In genomic region chr1:56524263-56524662, GRCh38 we compare ENCODE assay signal across 23 cellular contexts. TPM values are rescaled to one million over a fixed set of nuclear protein-coding genes. Genes with fewer than 3 reads are reported as not detected.
DNase-seq lines count a peak whose midpoint lies in the region; ATAC-seq, FAIRE-seq and TF ChIP-seq lines count a peak whose summit lies in the region.
"Had no signal": no experiment of that assay in that cellular context is flagged by ENCODE, and none has a peak within 500 bp of the region (broad histone marks: within the 10 kb centered on the region; RNA-seq: fewer than 3 reads in every experiment).

No MANE protein-coding gene starts in this region.

- no peaks in the 10 kb centered on the region for H3K36me3 ChIP-seq in OCI-LY3 (replicated peaks; ENCODE audit: low read depth, low read length)
- peaks cover 43 to 49% (median 44%) of the 10 kb centered on the region in 3 donors for H3K36me3 ChIP-seq in tibial artery
- H3K36me3 ChIP-seq: BE2C had no signal

- intact Hi-C loops in tibial artery (cut with DNase I; ENCODE audit: low total_unique reads), result no loop called here

- TF ChIP-seq CTCF in OCI-LY3 (IDR thresholded peaks at IDR 0.05; ENCODE audit: low read depth, low read length) (no peak), tibial artery (IDR thresholded peaks at IDR 0.05) (no peak)

- no peaks in the 10 kb centered on the region for H3K79me2 ChIP-seq in OCI-LY3 (ENCODE audit: low read length)

- H3K4me1 Mint-ChIP-seq in memory B cell, result peaks cover 44% of the 10 kb centered on the region
- peaks cover 38 to 59% of the 10 kb centered on the region in 2 donors for H3K4me1 Mint-ChIP-seq in stimulated activated naive B cell treated with anti-CD40 and anti-IgM and Interleukin-4, amounts not matched to agents 10 μg/mL and 1 μg/mL and 100 μg/mL, for 72 hours
- H3K4me1 Mint-ChIP-seq: CD8-positive, alpha-beta memory T cell had no signal

- 0 out of 2 replicates have a peak overlapping the region, but pooled peaks have one; percentile 65 for H2AFZ ChIP-seq in OCI-LY3 (ENCODE audit: low read depth, low read length)

- no peak for TF ChIP-seq POLR2A in GM12891 (IDR thresholded peaks at IDR 0.05; ENCODE audit: low read depth, low read length)

- ATAC-seq in memory B cell (ENCODE audit: low read depth), result peak; percentile 60
- ATAC-seq in stimulated activated naive B cell treated with anti-CD40 and anti-IgM and Interleukin-4, amounts not matched to agents 10 μg/mL and 1 μg/mL and 100 μg/mL, for 72 hours (replicated peaks), result peak; percentile 38 to 55
- ATAC-seq: HCT116, T-cell had no signal

- peak overlapping the region; percentile 89 for H3K27ac Mint-ChIP-seq in memory B cell
- peak overlapping the region; percentile 70 for H3K27ac Mint-ChIP-seq in stimulated activated naive B cell treated with anti-CD40 and anti-IgM and Interleukin-4, amounts not matched to agents 10 μg/mL and 1 μg/mL and 100 μg/mL, for 72 hours
- H3K27ac Mint-ChIP-seq: CD8-positive, alpha-beta memory T cell; T-cell had no signal

- no peaks in the 10 kb centered on the region for H3K9me3 Mint-ChIP-seq in memory B cell
- no peaks in the 10 kb centered on the region for H3K9me3 Mint-ChIP-seq in stimulated activated naive B cell treated with anti-CD40 and anti-IgM and Interleukin-4, amounts not matched to agents 10 μg/mL and 1 μg/mL and 100 μg/mL, for 72 hours
- H3K9me3 Mint-ChIP-seq: T-cell had no signal

- H3K4me1 ChIP-seq in OCI-LY3 (ENCODE audit: low read length) (peaks cover 57% of the 10 kb centered on the region), tibial artery (peaks cover 0 to 35% (median 27%) of the 10 kb centered on the region in 4 donors)
- H3K4me1 ChIP-seq: BE2C had no signal

- peak; percentile 20 for FAIRE-seq in GM12891 (lab: Jason Lieb, UNC)

- H3K4me3 ChIP-seq in OCI-LY3 (ENCODE audit: low read length) (no peak overlapping the region), tibial artery (no peak overlapping the region)

- H3K36me3 Mint-ChIP-seq in memory B cell, result no peaks in the 10 kb centered on the region
- no peaks in the 10 kb centered on the region for H3K36me3 Mint-ChIP-seq in stimulated activated naive B cell treated with anti-CD40 and anti-IgM and Interleukin-4, amounts not matched to agents 10 μg/mL and 1 μg/mL and 100 μg/mL, for 72 hours
- H3K36me3 Mint-ChIP-seq: CD8-positive, alpha-beta memory T cell; T-cell had no signal

- H3K27ac ChIP-seq in OCI-LY3 (ENCODE audit: low read length) (no peak overlapping the region), tibial artery (no peak overlapping the region)
- H3K27ac ChIP-seq: HL-60 had no signal

- DNase-seq in GM12891 (ENCODE audit: insufficient read length, low spot score) (no peak), memory B cell (ENCODE audit: low spot score in 2 of 2) (peak; percentile 37 to 38), NCI-H345 treated with DMSO at 0.1 percent for 48 hours (lab: John Stamatoyannopoulos, UW; ENCODE audit: unreplicated experiment) (no peak), tibial artery (no peak)
- DNase-seq in stimulated activated naive B cell treated with anti-CD40 and anti-IgM and Interleukin-4, amounts not matched to agents 10 μg/mL and 1 μg/mL and 100 μg/mL, for 72 hours, result peak; percentile 29
- DNase-seq in activated T-cell treated with anti-CD3 and anti-CD28 coated beads, Interleukin-2, amount 50 U/mL, for 1 hour, result no peak
- DNase-seq: BE2C; CD8-positive, alpha-beta memory T cell; DMS 273 treated with DMSO at 0.1 percent for 48 hours; DMS79; NCI-H1092; NCI-H1436; NCI-H187 treated with DMSO at 0.1 percent for 48 hours; NCI-H2171 treated with DMSO at 0.1 percent for 48 hours; NCI-H446; NCI-H524 treated with DMSO at 0.1 percent for 48 hours; NCI-H774; Right ventricle myocardium superior; RPMI8226; T-cell had no signal

- H3K9me3 ChIP-seq in OCI-LY3 (ENCODE audit: insufficient read depth, low read length) (no peaks in the 10 kb centered on the region), tibial artery (no peaks in the 10 kb centered on the region)
- H3K9me3 ChIP-seq: BE2C had no signal

- no peaks in the 10 kb centered on the region for H4K20me1 ChIP-seq in OCI-LY3 (ENCODE audit: insufficient read depth, low read length)

- peak overlapping the region; percentile 22 for H3K4me3 Mint-ChIP-seq in memory B cell
- H3K4me3 Mint-ChIP-seq in stimulated activated naive B cell treated with anti-CD40 and anti-IgM and Interleukin-4, amounts not matched to agents 10 μg/mL and 1 μg/mL and 100 μg/mL, for 72 hours, result peak overlapping the region in 1 of 2 donors; percentile 27
- H3K4me3 Mint-ChIP-seq: CD8-positive, alpha-beta memory T cell; T-cell had no signal

- peak overlapping the region; percentile 57 for H3K4me2 ChIP-seq in OCI-LY3 (ENCODE audit: low read length)

- H3K27me3 ChIP-seq in OCI-LY3 (ENCODE audit: low read depth, low read length) (peaks cover 6% of the 10 kb centered on the region; the same call in 1 of the 2 replicates), tibial artery (no peaks in the 10 kb centered on the region)
- H3K27me3 ChIP-seq: BE2C had no signal

- no peaks in the 10 kb centered on the region for H3K27me3 Mint-ChIP-seq in memory B cell
- H3K27me3 Mint-ChIP-seq in stimulated activated naive B cell treated with anti-CD40 and anti-IgM and Interleukin-4, amounts not matched to agents 10 μg/mL and 1 μg/mL and 100 μg/mL, for 72 hours, result no peaks in the 10 kb centered on the region
- H3K27me3 Mint-ChIP-seq: T-cell had no signal

- no peak overlapping the region for H3K9ac ChIP-seq in OCI-LY3 (ENCODE audit: low read length)

TF ChIP-seq in GM12891, 5 proteins besides CTCF, POLR2A, EP300 and RAD21:
- TF ChIP-seq PAX5 (IDR thresholded peaks at IDR 0.05; ENCODE audit: insufficient read depth, low read length, severe bottlenecking) (no peak), POU2F2 (IDR thresholded peaks at IDR 0.05; ENCODE audit: low read depth, low read length) (no peak), POLR2AphosphoS5 (IDR thresholded peaks at IDR 0.05; ENCODE audit: low read depth, low read length) (no peak), SPI1 (IDR thresholded peaks at IDR 0.05; ENCODE audit: low read depth, low read length) (no peak), TAF1 (IDR thresholded peaks at IDR 0.05; ENCODE audit: low read depth, low read length) (no peak)
TF ChIP-seq in GM12891: peak in this region for 0.

RNA-seq across cellular contexts. Expression of gene PLPP3, which starts 55.1 kb away (rescaled TPM):
- 0.22 TPM for polyA plus RNA-seq in GM12891 (2012; ENCODE audit: low read depth, missing spikeins)
- polyA plus RNA-seq: CD8-positive, alpha-beta memory T cell had no signal

Comparison
In these comparisons a context has a peak if more than half of its experiments do, and no peak if none do; other contexts are left out.
1. DNase-seq: peak in memory B cell (2 of 2) and stimulated activated naive B cell treated with anti-CD40 and anti-IgM and Interleukin-4, amounts not matched to agents 10 μg/mL and 1 μg/mL and 100 μg/mL, for 72 hours (single experiment); none in GM12891 (single experiment), NCI-H345 treated with DMSO at 0.1 percent for 48 hours (single experiment), tibial artery (0 of 2) and activated T-cell treated with anti-CD3 and anti-CD28 coated beads, Interleukin-2, amount 50 U/mL, for 1 hour (single experiment).